ENCODE assay signal across 21 cellular contexts in the genomic region with DNA sequence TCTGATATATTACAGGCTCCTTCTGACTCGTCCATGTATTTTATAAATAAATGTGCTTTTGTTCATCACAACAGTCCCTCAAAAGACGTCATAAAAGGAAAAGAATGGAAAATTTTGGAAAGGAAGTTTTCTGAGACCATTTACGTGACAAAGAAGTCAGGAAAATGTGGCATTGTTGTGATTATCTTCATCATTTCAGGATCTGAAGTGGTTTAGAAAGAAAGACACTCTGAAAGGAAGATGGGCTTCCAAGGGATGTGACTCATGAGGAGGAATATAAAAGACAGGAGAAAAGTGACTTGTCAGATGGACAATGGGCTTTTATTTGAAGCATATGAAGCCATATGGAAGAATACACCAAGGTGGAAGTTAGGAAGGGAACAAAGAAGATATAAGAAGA.
DNase-seq lines count a peak whose midpoint lies in the region; ATAC-seq and TF ChIP-seq lines count a peak whose summit lies in the region.
"Had no signal": no experiment of that assay in that cellular context is flagged by ENCODE, and none has a peak within 500 bp of the region (broad histone marks: within the 10 kb centered on the region; RNA-seq: fewer than 3 reads in every experiment).

No MANE protein-coding gene starts in this region.

- H2AK5ac ChIP-seq in mesenchymal stem cell (ENCODE audit: low read length, severe bottlenecking), result no peak overlapping the region

- H2BK15ac ChIP-seq in mesenchymal stem cell (ENCODE audit: low read depth, poor library complexity, severe bottlenecking), result no peak overlapping the region

- dilution Hi-C loops in mammary epithelial cell (cut with HindIII; ENCODE audit: low sequenced_read_pairs), result no loop called here

- 3% methylated on average over 3 of the region's 3 CpGs for WGBS in mammary epithelial cell (ENCODE audit: low coverage, missing lambda C conversion rate)
- WGBS in mesenchymal stem cell, result 15% methylated on average over 2 of the region's 3 CpGs

- H4K20me1 ChIP-seq in mammary epithelial cell (ENCODE audit: insufficient read depth, low read length), result no peaks in the 10 kb centered on the region
- H4K20me1 ChIP-seq: BLaER1 had no signal

- POLR2A ChIA-PET in Panc1 (lab: Charles Lee), result no interaction called here
- POLR2A ChIA-PET in Caco-2 (lab: Charles Lee), result no interaction called here

- H3K4me3 ChIP-seq in Panc1 (ENCODE audit: low read depth in 2 of 2, low read length in 2 of 2), result no peak overlapping the region
- H3K4me3 ChIP-seq in mammary epithelial cell (replicated peaks in 1 of 3; ENCODE audit: insufficient read depth in 1 of 3, low read depth in 2 of 3, low read length in 3 of 3), result no peak overlapping the region
- H3K4me3 ChIP-seq in mesenchymal stem cell (ENCODE audit: insufficient read depth in 1 of 2, low read depth in 1 of 2, low read length in 2 of 2), result no peak overlapping the region
- H3K4me3 ChIP-seq in Caco-2 (ENCODE audit: low read depth, low read length), result no peak overlapping the region
- H3K4me3 ChIP-seq: BLaER1, K562, pancreas, tibial artery had no signal

- TF ChIP-seq POLR2A in erythroblast (IDR thresholded peaks at IDR 0.05; ENCODE audit: low read length), result no peak

- no peaks in the 10 kb centered on the region for H3K79me1 ChIP-seq in mesenchymal stem cell (replicated peaks; ENCODE audit: low read length, poor library complexity, severe bottlenecking)

- intact Hi-C loops in Panc1 (cut with micrococcal nuclease; ENCODE audit: unreplicated experiment) (no loop called here), mammary epithelial cell (cut with micrococcal nuclease) (loop anchor here (5.0 to 10.0 kb wide), 2 partner anchors 221 to 712 kb away; no protein-coding TSS in a partner anchor), Caco-2 (cut with micrococcal nuclease; ENCODE audit: unreplicated experiment) (no loop called here)

- no peak overlapping the region for H2AFZ ChIP-seq in mammary epithelial cell (ENCODE audit: low read depth, low read length)
- no peak overlapping the region for H2AFZ ChIP-seq in mesenchymal stem cell (ENCODE audit: low read depth, low read length)

- H3K36me3 ChIP-seq in Panc1 (ENCODE audit: control insufficient read depth, insufficient read depth, low read length), result no peaks in the 10 kb centered on the region
- no peaks in the 10 kb centered on the region for H3K36me3 ChIP-seq in mammary epithelial cell (ENCODE audit: insufficient read depth, low read length)
- H3K36me3 ChIP-seq in mesenchymal stem cell (ENCODE audit: control insufficient read depth in 1 of 2, insufficient read depth in 2 of 2, low read depth in 1 of 2, low read length in 2 of 2), result no peaks in the 10 kb centered on the region
- H3K36me3 ChIP-seq in Caco-2 (ENCODE audit: control insufficient read depth, insufficient read depth, low read length), result no peaks in the 10 kb centered on the region
- H3K36me3 ChIP-seq: BLaER1, pancreas, tibial artery had no signal

- TF ChIP-seq CTCF in Panc1 (IDR thresholded peaks at IDR 0.05), result no peak
- no peak for TF ChIP-seq CTCF in mammary epithelial cell (conservative IDR thresholded peaks at IDR 0.05 in 1 of 2, IDR thresholded peaks at IDR 0.05 in 1 of 2; ENCODE audit: extremely low read depth in 1 of 2, insufficient read depth in 1 of 2, low read depth in 1 of 2, low read length in 2 of 2)
- no peak for TF ChIP-seq CTCF in Caco-2 (IDR thresholded peaks at IDR 0.05; ENCODE audit: insufficient read depth in 1 of 2, low read depth in 1 of 2, low read length in 1 of 2, severe bottlenecking in 1 of 2, unreplicated experiment in 1 of 2)
- TF ChIP-seq CTCF in glutamatergic neuron (IDR thresholded peaks at IDR 0.05; ENCODE audit: partially characterized antibody, unreplicated experiment), result no peak

- no peak overlapping the region for H2BK12ac ChIP-seq in mesenchymal stem cell (ENCODE audit: low read length in 2 of 2)

- H3K4me1 Mint-ChIP-seq in Caco-2 (ENCODE audit: low read depth, unreplicated experiment) (peaks cover 7% of the 10 kb centered on the region), glutamatergic neuron (ENCODE audit: low read depth, unreplicated experiment) (no peaks in the 10 kb centered on the region)

- no peak overlapping the region for H2BK5ac ChIP-seq in mesenchymal stem cell (ENCODE audit: low read depth, low read length, poor library complexity, severe bottlenecking)

- H3K36me3 Mint-ChIP-seq in Caco-2 (ENCODE audit: insufficient read depth, unreplicated experiment) (no peaks in the 10 kb centered on the region), glutamatergic neuron (ENCODE audit: unreplicated experiment) (no peaks in the 10 kb centered on the region)

- no peaks in the 10 kb centered on the region for H3K79me2 ChIP-seq in mammary epithelial cell (ENCODE audit: insufficient read depth, low read length)

- H3K9me3 Mint-ChIP-seq in Caco-2 (ENCODE audit: unreplicated experiment) (peaks cover 5% of the 10 kb centered on the region), glutamatergic neuron (ENCODE audit: unreplicated experiment) (no peaks in the 10 kb centered on the region)
- H3K9me3 Mint-ChIP-seq: activated naive CD4-positive, alpha-beta T cell treated with anti-CD3 and anti-CD28 coated beads for 36 hours had no signal

- no peak overlapping the region for H4K91ac ChIP-seq in mesenchymal stem cell (ENCODE audit: low read length)

- H3K27me3 Mint-ChIP-seq in Caco-2 (ENCODE audit: insufficient read depth, unreplicated experiment) (no peaks in the 10 kb centered on the region), glutamatergic neuron (ENCODE audit: unreplicated experiment) (peaks cover 2% of the 10 kb centered on the region)

- no peak overlapping the region for H3K4ac ChIP-seq in mesenchymal stem cell (ENCODE audit: low read depth in 1 of 2, low read length in 2 of 2)

- H3K9ac ChIP-seq in mammary epithelial cell (ENCODE audit: insufficient read depth, low read length) (peak overlapping the region; percentile 72), mesenchymal stem cell (ENCODE audit: low read length) (no peak overlapping the region)
- H3K9ac ChIP-seq: BLaER1 had no signal

- peak; percentile 84 for DNase-seq in EH (ENCODE audit: low read depth)
- DNase-seq in Panc1 (ENCODE audit: low read depth, low spot score), result no peak
- peak; percentile 77 for DNase-seq in mammary epithelial cell
- DNase-seq in mesenchymal stem cell, result peak; percentile 72
- no peak for DNase-seq in Caco-2
- DNase-seq in activated CD4-positive, alpha-beta T cell treated with anti-CD3 and anti-CD28 coated beads, Interleukin-2, amount 50 U/mL, for 1 hour, result no peak
- no peak for DNase-seq in erythroblast (lab: John Stamatoyannopoulos, UW)
- DNase-seq in glutamatergic neuron, result no peak
- DNase-seq: activated CD4-positive, alpha-beta T cell treated with anti-CD3 and anti-CD28 coated beads for 4 hours; activated CD8-positive, alpha-beta memory T cell treated with anti-CD3 and anti-CD28 coated beads, Interleukin-2, amount 50 U/mL, for 48 hours; activated naive CD4-positive, alpha-beta T cell treated with anti-CD3 and anti-CD28 coated beads for 36 hours; DMS79; left colon; NCI-H1092; NCI-H774; pancreas; RPMI8226; small intestine; tibial artery had no signal

- no peaks in the 10 kb centered on the region for H3K9me3 ChIP-seq in Panc1 (ENCODE audit: control insufficient read depth, insufficient read depth, low read depth, low read length)
- H3K9me3 ChIP-seq in mammary epithelial cell (replicated peaks; ENCODE audit: insufficient read depth, low read length), result no peaks in the 10 kb centered on the region
- no peaks in the 10 kb centered on the region for H3K9me3 ChIP-seq in mesenchymal stem cell (ENCODE audit: control insufficient read depth, low read length)
- H3K9me3 ChIP-seq in Caco-2, result no peaks in the 10 kb centered on the region
- H3K9me3 ChIP-seq: pancreas, tibial artery had no signal

- H3K27ac Mint-ChIP-seq in Caco-2 (ENCODE audit: unreplicated experiment) (no peak overlapping the region), glutamatergic neuron (ENCODE audit: unreplicated experiment) (no peak overlapping the region)
- H3K27ac Mint-ChIP-seq: activated naive CD4-positive, alpha-beta T cell treated with anti-CD3 and anti-CD28 coated beads for 36 hours had no signal

- H3K4me3 Mint-ChIP-seq in Caco-2 (ENCODE audit: unreplicated experiment) (no peak overlapping the region), glutamatergic neuron (ENCODE audit: unreplicated experiment) (no peak overlapping the region)
- H3K4me3 Mint-ChIP-seq: activated naive CD4-positive, alpha-beta T cell treated with anti-CD3 and anti-CD28 coated beads for 36 hours had no signal

- BruUV-seq in Panc1 (replicated peaks; lab: Mats Ljungman, UMichigan) (no TSS peak), mammary epithelial cell (replicated peaks; lab: Mats Ljungman, UMichigan) (no TSS peak), Caco-2 (replicated peaks; lab: Mats Ljungman, UMichigan) (no TSS peak)

- H3K27ac ChIP-seq in Panc1 (ENCODE audit: low read length), result peak overlapping the region; percentile 77; the same call in 1 of the 2 replicates
- H3K27ac ChIP-seq in mammary epithelial cell (ENCODE audit: insufficient read depth, low read depth, low read length), result peak overlapping the region; percentile 99
- no peak overlapping the region for H3K27ac ChIP-seq in mesenchymal stem cell (ENCODE audit: low read length, poor library complexity, severe bottlenecking)
- H3K27ac ChIP-seq: BLaER1, pancreas had no signal

- peak overlapping the region in 1 of 2 experiments; percentile 65 for H3K18ac ChIP-seq in mesenchymal stem cell (ENCODE audit: low read depth in 1 of 2, low read length in 2 of 2)

- H4K8ac ChIP-seq in mesenchymal stem cell (ENCODE audit: low read length), result no peak overlapping the region

- CTCF ChIA-PET in Panc1 (lab: Charles Lee) (interaction anchor here (0.6 kb wide), 1 partner anchor 11 kb away, joined by 10 read pairs; no protein-coding TSS in a partner anchor), mammary epithelial cell (lab: Charles Lee; ENCODE audit: low non-redundant PET) (no interaction called here), Caco-2 (lab: Charles Lee) (no interaction called here)

- H3K27me3 ChIP-seq in Panc1 (ENCODE audit: control insufficient read depth, insufficient read depth, low read length) (no peaks in the 10 kb centered on the region), mammary epithelial cell (ENCODE audit: insufficient read depth, low read length) (no peaks in the 10 kb centered on the region), mesenchymal stem cell (ENCODE audit: control insufficient read depth in 1 of 2, insufficient read depth in 1 of 2, low read length in 2 of 2) (no peaks in the 10 kb centered on the region), Caco-2 (replicated peaks; ENCODE audit: control insufficient read depth, insufficient read depth, low read length) (no peaks in the 10 kb centered on the region)
- H3K27me3 ChIP-seq: BLaER1, pancreas, tibial artery had no signal

- H2BK120ac ChIP-seq in mesenchymal stem cell (ENCODE audit: low read depth, low read length), result no peak overlapping the region

- H3K4me2 ChIP-seq in mammary epithelial cell (ENCODE audit: insufficient read depth, low read depth, low read length) (peak overlapping the region; percentile 48), mesenchymal stem cell (ENCODE audit: low read length, poor library complexity, severe bottlenecking) (no peak overlapping the region)
- H3K4me2 ChIP-seq: BLaER1 had no signal

- in situ Hi-C loops in Panc1 (cut with HindIII; ENCODE audit: low pct_unique_long_range_greater_than_20kb, low sequenced_read_pairs), result no loop called here
- in situ Hi-C loops in mammary epithelial cell (cut with MboI; ENCODE audit: low sequenced_read_pairs in 2 of 2), result loop anchor here in 1 of 2 donors (10.0 kb wide), 2 partner anchors 108 to 492 kb away; partner anchors contain the start of gene PRDM1

- no peak for ATAC-seq in Panc1
- ATAC-seq: K562, left colon, pancreas had no signal

- H3K4me1 ChIP-seq in Panc1 (ENCODE audit: control insufficient read depth, insufficient read depth, low read length), result peaks cover 16% of the 10 kb centered on the region
- peaks cover 71% of the 10 kb centered on the region for H3K4me1 ChIP-seq in mammary epithelial cell (ENCODE audit: insufficient read depth, low read length)
- H3K4me1 ChIP-seq in mesenchymal stem cell (ENCODE audit: control insufficient read depth, insufficient read depth, low read depth, low read length), result peaks cover 1% of the 10 kb centered on the region
- H3K4me1 ChIP-seq in Caco-2, result 0 out of 2 replicates have a peak, but pooled peaks cover 4% of the 10 kb centered on the region
- H3K4me1 ChIP-seq: pancreas had no signal

- no peak overlapping the region for H3K14ac ChIP-seq in mesenchymal stem cell (ENCODE audit: low read length in 2 of 2)

- no peak overlapping the region for H3K23ac ChIP-seq in mesenchymal stem cell (ENCODE audit: low read length in 2 of 2)

Comparison
In these comparisons a context has a peak if more than half of its experiments do, and no peak if none do; other contexts are left out.
1. DNase-seq: peak in EH (single experiment), mammary epithelial cell (single experiment) and mesenchymal stem cell (single experiment); none in Panc1 (single experiment), Caco-2 (0 of 2), activated CD4-positive, alpha-beta T cell treated with anti-CD3 and anti-CD28 coated beads, Interleukin-2, amount 50 U/mL, for 1 hour (single experiment), erythroblast (0 of 2) and glutamatergic neuron (single experiment).